7 cellular contexts compared by ENCODE assay signal in the genomic region with DNA sequence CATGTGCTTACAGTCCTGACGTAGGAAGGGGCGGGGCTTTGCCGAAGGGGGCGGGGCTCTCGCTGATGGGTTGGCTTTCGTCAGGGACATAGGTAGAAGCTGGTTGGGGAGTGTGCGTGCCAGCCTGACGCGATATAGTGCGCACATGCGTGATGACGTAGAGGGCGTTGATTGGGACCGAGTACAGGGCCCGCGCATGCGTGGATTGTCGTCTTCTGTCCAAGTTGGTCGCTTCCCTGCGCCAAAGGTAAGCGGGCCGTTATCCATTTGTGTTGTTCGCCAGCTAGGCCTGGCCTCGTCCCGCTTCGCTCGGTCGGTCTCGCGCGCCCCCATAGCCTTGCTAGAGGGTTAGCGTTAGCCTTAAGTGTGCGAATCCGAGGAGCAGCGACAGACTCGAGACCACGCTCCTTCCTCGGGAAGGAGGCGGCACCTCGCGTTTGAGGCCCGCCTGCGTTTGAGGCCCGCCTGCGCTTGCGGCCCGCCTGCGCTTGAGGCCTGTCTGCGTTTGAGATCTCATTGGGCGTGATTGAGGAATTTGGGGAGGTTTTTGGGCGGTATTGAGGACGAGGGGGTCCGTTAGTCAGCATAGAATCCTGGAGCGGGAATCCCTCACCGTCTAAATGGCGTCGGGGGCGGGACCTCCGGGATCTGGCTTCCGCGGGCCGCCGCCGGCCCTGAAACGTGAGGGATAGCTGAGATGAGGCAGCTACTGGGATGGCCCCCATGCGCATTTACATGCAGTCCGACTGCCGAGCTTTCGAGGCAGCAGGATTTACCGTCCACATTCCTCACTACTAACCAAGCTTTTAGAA. TPM values are rescaled to one million over a fixed set of nuclear protein-coding genes. Genes with fewer than 3 reads are reported as not detected.
DNase-seq lines count a peak whose midpoint lies in the region; ATAC-seq, FAIRE-seq and TF ChIP-seq lines count a peak whose summit lies in the region.

A gene (plus strand): TSS at position 197 of the 812 bp plus-strand sequence. CDS start 710 bp downstream, outside the sequence.

- no peak for TF ChIP-seq CTCF in hepatocyte (IDR thresholded peaks at IDR 0.05; ENCODE audit: poor library complexity)

- peak within 1 kb of the TSS; percentile 76 for H3K4me3 ChIP-seq in hepatocyte

- WGBS in hepatocyte (ENCODE audit: low lambda C conversion rate, missing lambda C conversion rate), result 1% methylated on average over 58 of the region's 70 CpGs

- FAIRE-seq in GM18507 (lab: Jason Lieb, UNC), result peak; percentile 99

- peak; percentile 84 for ATAC-seq in HG02981 (IDR thresholded peaks at IDR 0.05; ENCODE audit: unreplicated experiment)

- DNase-seq in GM18507 (ENCODE audit: extremely low spot score, insufficient read length, low read depth), result peak; percentile 99
- DNase-seq in NCI-H2081 (lab: John Stamatoyannopoulos, UW), result peak; percentile 97 to 98
- DNase-seq in T1000 (lab: John Stamatoyannopoulos, UW), result peak; percentile 98
- DNase-seq in astrocyte of the hippocampus (ENCODE audit: low read depth, low spot score), result peak; percentile 100
- peak; percentile 100 for DNase-seq in hepatocyte (ENCODE audit: low spot score)
- DNase-seq in retina, result peak; percentile 97

- no peaks in the 10 kb centered on the region for H3K36me3 ChIP-seq in hepatocyte (replicated peaks; ENCODE audit: insufficient read depth, low read depth)

- H3K27me3 ChIP-seq in hepatocyte, result no peaks in the 10 kb centered on the region

- peaks cover 88% of the 10 kb centered on the region for H3K79me2 ChIP-seq in hepatocyte

- H3K9me3 ChIP-seq in hepatocyte (ENCODE audit: low read depth), result no peaks in the 10 kb centered on the region

- H3K4me2 ChIP-seq in hepatocyte, result peak within 1 kb of the TSS; percentile 89

- peaks cover 9% of the 10 kb centered on the region for H4K20me1 ChIP-seq in hepatocyte (ENCODE audit: insufficient read depth, poor library complexity, severe bottlenecking)

- peaks cover 17% of the 10 kb centered on the region for H3K4me1 ChIP-seq in hepatocyte (ENCODE audit: insufficient read depth)

- H2AFZ ChIP-seq in hepatocyte, result peak within 1 kb of the TSS; percentile 55

- H3K27ac ChIP-seq in hepatocyte, result peak within 1 kb of the TSS; percentile 97

- H3K9me2 ChIP-seq in hepatocyte (replicated peaks; ENCODE audit: insufficient read depth), result no peaks in the 10 kb centered on the region

RNA-seq across cellular contexts. Expression of the gene that starts here (rescaled TPM):
- total RNA-seq in hepatocyte, result 273 and 276 TPM in 2 replicates
- polyA plus RNA-seq in hepatocyte, result 242 and 260 TPM in 2 replicates

Comparison
In these comparisons a context has a peak if more than half of its experiments do, and no peak if none do; other contexts are left out.
1. Peak in every context shown above with its lines: DNase-seq, ATAC-seq, H3K4me3 ChIP-seq and H3K27ac ChIP-seq.